In genomic region chr21:7947422-7947821, GRCh38 we compare ENCODE assay signal across 26 cellular contexts.
"Had no signal": no experiment of that assay in that cellular context is flagged by ENCODE, and none has a peak within 500 bp of the region (broad histone marks: within the 10 kb centered on the region; RNA-seq: fewer than 3 reads in every experiment).

No MANE protein-coding gene starts in this region.

- H3K4me2 ChIP-seq: SK-N-SH had no signal

- H3K4me1 Mint-ChIP-seq: activated CD4-positive, alpha-beta T cell treated with anti-CD3 and anti-CD28 coated beads for 36 hours; activated naive CD4-positive, alpha-beta T cell treated with anti-CD3 and anti-CD28 coated beads, Interleukin-2, amount 50 U/mL, for 24 hours had no signal

- DNase-seq: activated CD4-positive, alpha-beta T cell treated with anti-CD3 and anti-CD28 coated beads for 36 hours; activated CD4-positive, alpha-beta T cell treated with anti-CD3 and anti-CD28 coated beads, Interleukin-2, amount 50 U/mL, for 1 hour; activated CD8-positive, alpha-beta memory T cell treated with anti-CD3 and anti-CD28 coated beads, Interleukin-2, amount 50 U/mL, for 4 hours; activated CD8-positive, alpha-beta T cell treated with anti-CD3 and anti-CD28 coated beads for 36 hours; activated naive CD4-positive, alpha-beta T cell; activated T-cell treated with anti-CD3 and anti-CD28 coated beads, Interleukin-2, amount 50 U/mL, for 72 hours; body of pancreas; central memory CD4-positive, alpha-beta T cell; KG1; NCI-H1048; NCI-H1694; NCI-H2029; NCI-H2107; NCI-H2171 treated with DMSO at 0.1 percent for 48 hours; NCI-H226; NCI-H69; NK-92 treated with Interleukin-12 subunit alpha and Interleukin-12 subunit beta, amount 100 ng/mL, for 24 hours; OCI-M1; RPMI8226; SK-N-SH; T-helper 1 cell; WERI-Rb-1 had no signal

- H3K9me2 ChIP-seq: SK-N-SH had no signal

- H3K9ac ChIP-seq: SK-N-SH had no signal

- ATAC-seq: activated CD4-positive, alpha-beta T cell treated with anti-CD3 and anti-CD28 coated beads for 36 hours; activated CD8-positive, alpha-beta T cell treated with anti-CD3 and anti-CD28 coated beads for 36 hours; activated T-cell treated with anti-CD3 and anti-CD28 coated beads, Interleukin-2, amount 50 U/mL, for 72 hours; body of pancreas; Panc1; Right ventricle myocardium inferior had no signal

- H3K36me3 ChIP-seq: ascending aorta, WERI-Rb-1 had no signal

- H3K27ac Mint-ChIP-seq: activated CD4-positive, alpha-beta T cell treated with anti-CD3 and anti-CD28 coated beads for 36 hours; activated CD8-positive, alpha-beta T cell treated with anti-CD3 and anti-CD28 coated beads for 36 hours; activated naive CD4-positive, alpha-beta T cell treated with anti-CD3 and anti-CD28 coated beads, Interleukin-2, amount 50 U/mL, for 24 hours; activated T-cell treated with anti-CD3 and anti-CD28 coated beads, Interleukin-2, amount 50 U/mL, for 72 hours had no signal

- H3K4me3 ChIP-seq: ascending aorta, body of pancreas had no signal

- H3K27me3 ChIP-seq: ascending aorta, body of pancreas had no signal

- H3K4me1 ChIP-seq: ascending aorta, body of pancreas had no signal

- H3K27me3 Mint-ChIP-seq: activated CD4-positive, alpha-beta T cell treated with anti-CD3 and anti-CD28 coated beads for 36 hours; activated CD8-positive, alpha-beta T cell treated with anti-CD3 and anti-CD28 coated beads for 36 hours; activated naive CD4-positive, alpha-beta T cell treated with anti-CD3 and anti-CD28 coated beads, Interleukin-2, amount 50 U/mL, for 24 hours had no signal

- H3K4me3 Mint-ChIP-seq: activated CD4-positive, alpha-beta T cell treated with anti-CD3 and anti-CD28 coated beads for 36 hours; activated CD8-positive, alpha-beta T cell treated with anti-CD3 and anti-CD28 coated beads for 36 hours; activated naive CD4-positive, alpha-beta T cell treated with anti-CD3 and anti-CD28 coated beads, Interleukin-2, amount 50 U/mL, for 24 hours; activated T-cell treated with anti-CD3 and anti-CD28 coated beads, Interleukin-2, amount 50 U/mL, for 72 hours had no signal

- H3K27ac ChIP-seq: ascending aorta, body of pancreas, WERI-Rb-1 had no signal
